In genomic region chr2:9975805-9976447, GRCh38 we compare ENCODE assay signal across 9 cellular contexts. TPM values are rescaled to one million over a fixed set of nuclear protein-coding genes. Genes with fewer than 3 reads are reported as not detected.
DNase-seq lines count a peak whose midpoint lies in the region; ATAC-seq and TF ChIP-seq lines count a peak whose summit lies in the region.
"Had no signal": no experiment of that assay in that cellular context is flagged by ENCODE, and none has a peak within 500 bp of the region (broad histone marks: within the 10 kb centered on the region; RNA-seq: fewer than 3 reads in every experiment).

No MANE protein-coding gene starts in this region.

- peak overlapping the region; percentile 27 for H3K27ac Mint-ChIP-seq in activated naive CD8-positive, alpha-beta T cell treated with anti-CD3 and anti-CD28 coated beads, Interleukin-2, amount 50 U/mL, for 24 hours
- H3K27ac Mint-ChIP-seq in CD4-positive, alpha-beta memory T cell, result no peak overlapping the region

- H3K9me3 Mint-ChIP-seq in activated naive CD8-positive, alpha-beta T cell treated with anti-CD3 and anti-CD28 coated beads, Interleukin-2, amount 50 U/mL, for 24 hours, result peaks cover 4% of the 10 kb centered on the region
- no peaks in the 10 kb centered on the region for H3K9me3 Mint-ChIP-seq in CD4-positive, alpha-beta memory T cell

- H3K9me3 ChIP-seq in A673 (ENCODE audit: low read depth, low read length, poor library complexity, severe bottlenecking), result no peaks in the 10 kb centered on the region
- H3K9me3 ChIP-seq in left lung, result no peaks in the 10 kb centered on the region
- H3K9me3 ChIP-seq in MM.1S (replicated peaks; ENCODE audit: insufficient read depth, low read length), result no peaks in the 10 kb centered on the region
- H3K9me3 ChIP-seq in CD4-positive, alpha-beta memory T cell (ENCODE audit: control insufficient read depth in 1 of 2, low read length in 2 of 2), result no peaks in the 10 kb centered on the region
- H3K9me3 ChIP-seq: testis had no signal

- peak overlapping the region; percentile 33 for H3K4me3 Mint-ChIP-seq in activated naive CD8-positive, alpha-beta T cell treated with anti-CD3 and anti-CD28 coated beads, Interleukin-2, amount 50 U/mL, for 24 hours
- no peak overlapping the region for H3K4me3 Mint-ChIP-seq in CD4-positive, alpha-beta memory T cell

- H3K9me2 ChIP-seq in MM.1S (replicated peaks; ENCODE audit: insufficient read depth, low read length), result no peaks in the 10 kb centered on the region

- peaks cover 5% of the 10 kb centered on the region for H3K36me3 Mint-ChIP-seq in activated naive CD8-positive, alpha-beta T cell treated with anti-CD3 and anti-CD28 coated beads, Interleukin-2, amount 50 U/mL, for 24 hours (ENCODE audit: low read depth)
- no peaks in the 10 kb centered on the region for H3K36me3 Mint-ChIP-seq in CD4-positive, alpha-beta memory T cell

- H3K36me3 ChIP-seq in A673 (ENCODE audit: insufficient read depth, low read length, poor library complexity, severe bottlenecking) (no peaks in the 10 kb centered on the region), left lung (no peaks in the 10 kb centered on the region), MM.1S (replicated peaks; ENCODE audit: insufficient read depth, low read length) (no peaks in the 10 kb centered on the region)
- H3K36me3 ChIP-seq in CD4-positive, alpha-beta memory T cell (ENCODE audit: insufficient read depth, low read length), result no peaks in the 10 kb centered on the region

- peak; percentile 86 for ATAC-seq in activated naive CD8-positive, alpha-beta T cell treated with anti-CD3 and anti-CD28 coated beads, Interleukin-2, amount 50 U/mL, for 24 hours
- peak; percentile 57 for ATAC-seq in left lung
- no peak for ATAC-seq in HG03108 (IDR thresholded peaks at IDR 0.05; ENCODE audit: unreplicated experiment)
- no peak for ATAC-seq in HG03135 (IDR thresholded peaks at IDR 0.05; ENCODE audit: unreplicated experiment)

- TF ChIP-seq CTCF in A673 (conservative IDR thresholded peaks at IDR 0.05; ENCODE audit: low read depth, low read length) (no peak), left lung (IDR thresholded peaks at IDR 0.05) (no peak), MM.1S (IDR thresholded peaks at IDR 0.05; ENCODE audit: low read length) (no peak)

- no peak overlapping the region for H3K4me2 ChIP-seq in MM.1S (ENCODE audit: low read depth, low read length)

- peaks cover 64% of the 10 kb centered on the region for H3K4me1 Mint-ChIP-seq in activated naive CD8-positive, alpha-beta T cell treated with anti-CD3 and anti-CD28 coated beads, Interleukin-2, amount 50 U/mL, for 24 hours
- peaks cover 5 to 8% (median 6%) of the 10 kb centered on the region in 4 donors for H3K4me1 Mint-ChIP-seq in CD4-positive, alpha-beta memory T cell

- POLR2A ChIA-PET in A673 (lab: Charles Lee; ENCODE audit: low non-redundant PET), result no interaction called here
- POLR2A ChIA-PET in CD4-positive, alpha-beta memory T cell (lab: Charles Lee; ENCODE audit: partially characterized antibody), result no interaction called here

- H3K9ac ChIP-seq in MM.1S (ENCODE audit: low read length), result no peak overlapping the region

- peak; percentile 73 for DNase-seq in A673 (ENCODE audit: low spot score)
- DNase-seq in HK-2 (ENCODE audit: unreplicated experiment), result peak; percentile 42
- DNase-seq in activated naive CD8-positive, alpha-beta T cell treated with anti-CD3 and anti-CD28 coated beads, Interleukin-2, amount 50 U/mL, for 24 hours, result peak; percentile 36
- no peak for DNase-seq in left lung
- DNase-seq in MM.1S, result no peak
- no peak for DNase-seq in CD4-positive, alpha-beta memory T cell
- DNase-seq: testis had no signal

- H3K79me2 ChIP-seq in MM.1S (ENCODE audit: low read length), result no peaks in the 10 kb centered on the region

- H3K27ac ChIP-seq in A673 (ENCODE audit: low read depth, low read length, poor library complexity, severe bottlenecking), result no peak overlapping the region
- H3K27ac ChIP-seq in left lung, result peak overlapping the region in 1 of 2 donors; percentile 23
- no peak overlapping the region for H3K27ac ChIP-seq in MM.1S (ENCODE audit: low read length)
- no peak overlapping the region for H3K27ac ChIP-seq in CD4-positive, alpha-beta memory T cell (ENCODE audit: low read depth, low read length)
- H3K27ac ChIP-seq: testis had no signal

- H3F3A ChIP-seq in MM.1S (ENCODE audit: insufficient read depth, low read length), result no peaks in the 10 kb centered on the region

- H3K4me3 ChIP-seq in A673 (ENCODE audit: low read depth, low read length, poor library complexity, severe bottlenecking) (no peak overlapping the region), left lung (no peak overlapping the region), MM.1S (ENCODE audit: low read length) (no peak overlapping the region)
- H3K4me3 ChIP-seq in CD4-positive, alpha-beta memory T cell (ENCODE audit: low read length in 2 of 2), result no peak overlapping the region
- H3K4me3 ChIP-seq: testis had no signal

- intact Hi-C loops in A673 (cut with micrococcal nuclease; ENCODE audit: unreplicated experiment) (no loop called here), left lung (cut with DNase I) (no loop called here)
- intact Hi-C loops in CD4-positive, alpha-beta memory T cell (cut with micrococcal nuclease), result no loop called here

- no peak overlapping the region for H2AFZ ChIP-seq in MM.1S (ENCODE audit: low read length)

- H3K4me1 ChIP-seq in A673 (ENCODE audit: insufficient read depth, low read length, poor library complexity, severe bottlenecking) (no peaks in the 10 kb centered on the region), left lung (peaks cover 10 to 32% of the 10 kb centered on the region in 2 donors), MM.1S (ENCODE audit: low read length) (no peaks in the 10 kb centered on the region)
- peaks cover 7% of the 10 kb centered on the region for H3K4me1 ChIP-seq in CD4-positive, alpha-beta memory T cell (ENCODE audit: insufficient read depth, low read length)
- H3K4me1 ChIP-seq: testis had no signal

- H3K27me3 ChIP-seq in A673 (replicated peaks; ENCODE audit: insufficient read depth, low read depth, low read length, poor library complexity) (no peaks in the 10 kb centered on the region), left lung (peaks cover 0 to 19% of the 10 kb centered on the region in 2 donors), MM.1S (replicated peaks; ENCODE audit: insufficient read depth, low read length) (no peaks in the 10 kb centered on the region)
- H3K27me3 ChIP-seq in CD4-positive, alpha-beta memory T cell (ENCODE audit: insufficient read depth, low read length), result no peaks in the 10 kb centered on the region
- H3K27me3 ChIP-seq: testis had no signal

- CTCF ChIA-PET in A673 (lab: Charles Lee), result no interaction called here
- CTCF ChIA-PET in CD4-positive, alpha-beta memory T cell (lab: Charles Lee; ENCODE audit: partially characterized antibody), result interaction anchor here (1.5 to 4.0 kb wide), 2 partner anchors 9 to 69 kb away, joined by 3 to 23 read pairs; no protein-coding TSS in a partner anchor

- no TSS peak for BruUV-seq in A673 (replicated peaks; lab: Mats Ljungman, UMichigan)

- H3K27me3 Mint-ChIP-seq in activated naive CD8-positive, alpha-beta T cell treated with anti-CD3 and anti-CD28 coated beads, Interleukin-2, amount 50 U/mL, for 24 hours, result peaks cover 18% of the 10 kb centered on the region
- H3K27me3 Mint-ChIP-seq in CD4-positive, alpha-beta memory T cell, result peaks cover 8 to 10% of the 10 kb centered on the region in 2 donors

- no peaks in the 10 kb centered on the region for H4K20me1 ChIP-seq in MM.1S (ENCODE audit: insufficient read depth, low read length)

RNA-seq across cellular contexts. Expression of gene GRHL1, which starts 24.4 kb away (rescaled TPM):
- 0.13 and 0.42 TPM in 2 replicates for total RNA-seq in A673 (2021)
- total RNA-seq in left lung, result 1 to 10 TPM; 2.4 to 4.7 TPM
- total RNA-seq in CD4-positive, alpha-beta memory T cell, result under 1 TPM; 0.33 to 0.49 TPM
- polyA plus RNA-seq in CD4-positive, alpha-beta memory T cell, result under 1 TPM; 0.14 to 0.33 TPM

Comparison
In these comparisons a context has a peak if more than half of its experiments do, and no peak if none do; other contexts are left out.
1. DNase-seq: peak in A673 (single experiment), HK-2 (single experiment) and activated naive CD8-positive, alpha-beta T cell treated with anti-CD3 and anti-CD28 coated beads, Interleukin-2, amount 50 U/mL, for 24 hours (single experiment); none in left lung (0 of 2), MM.1S (single experiment) and CD4-positive, alpha-beta memory T cell (0 of 5).
2. ATAC-seq: peak in activated naive CD8-positive, alpha-beta T cell treated with anti-CD3 and anti-CD28 coated beads, Interleukin-2, amount 50 U/mL, for 24 hours (single experiment) and left lung (single experiment); none in HG03108 (single experiment) and HG03135 (single experiment).